In the genomic region with DNA sequence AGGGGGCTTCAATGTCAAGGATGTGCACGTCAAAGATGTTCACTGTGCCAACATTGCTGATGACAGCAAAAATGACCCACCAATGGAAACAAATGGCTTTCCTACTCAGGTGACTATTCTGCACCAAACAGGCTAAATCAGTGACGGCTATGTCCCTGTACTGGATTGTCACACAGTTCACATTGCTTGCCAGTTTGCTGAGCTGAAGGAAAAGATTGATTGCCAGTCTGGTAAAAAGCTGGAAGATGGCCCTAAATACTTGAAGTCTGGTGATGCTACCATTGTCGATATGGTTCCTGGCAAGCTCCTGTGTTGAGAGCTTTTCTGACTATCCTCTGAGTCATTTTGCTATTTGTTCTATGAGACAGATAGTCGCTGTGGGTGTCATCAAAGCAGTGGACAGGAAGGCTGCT, we compare ENCODE assay signal across 14 cellular contexts.
DNase-seq lines count a peak whose midpoint lies in the region; ATAC-seq and TF ChIP-seq lines count a peak whose summit lies in the region.
"Had no signal": no experiment of that assay in that cellular context is flagged by ENCODE, and none has a peak within 500 bp of the region (broad histone marks: within the 10 kb centered on the region; RNA-seq: fewer than 3 reads in every experiment).

No MANE protein-coding gene starts in this region.

- TF ChIP-seq POLR2A in adrenal gland (IDR thresholded peaks at IDR 0.05): no peak

- H3K27ac ChIP-seq in adrenal gland: no peak overlapping the region
- H3K27ac ChIP-seq: testis had no signal

- peaks cover 0 to 3% (median 0%) of the 10 kb centered on the region in 3 donors for H3K9me3 ChIP-seq in adrenal gland (replicated peaks in 1 of 3)
- H3K9me3 ChIP-seq: testis had no signal

- H3K4me3 ChIP-seq in adrenal gland: no peak overlapping the region
- H3K4me3 ChIP-seq: smooth muscle cell, testis had no signal

- intact Hi-C loops in adrenal gland (cut with DNase I): no loop called here

- WGBS in adrenal gland, 4 donors: 35 to 60% (median 50%) methylated on average over 4 of the region's 4 CpGs

- DNase-seq in DMS53 (lab: John Stamatoyannopoulos, UW): peak; percentile 75
- peak; percentile 74 for DNase-seq in HT1080 (ENCODE audit: low read depth)
- peak; percentile 20 to 76 (median 67) for DNase-seq in adrenal gland
- DNase-seq in glomerular visceral epithelial cell (ENCODE audit: extremely low spot score): peak; percentile 1
- no peak for DNase-seq in activated gamma-delta T cell treated with Interleukin-2 at 50 U/mL for 16 hours
- DNase-seq: activated CD4-positive, alpha-beta T cell treated with anti-CD3 and anti-CD28 coated beads for 1 hour; activated naive CD4-positive, alpha-beta T cell; NCI-H1092; posterior cingulate gyrus; testis had no signal

- peaks cover 0 to 13% of the 10 kb centered on the region in 2 donors for H3K4me1 ChIP-seq in adrenal gland (replicated peaks in 1 of 2)

- no peaks in the 10 kb centered on the region for H3K27me3 ChIP-seq in adrenal gland
- H3K27me3 ChIP-seq: testis had no signal

- no peak for ATAC-seq in GM21528 (IDR thresholded peaks at IDR 0.05; ENCODE audit: low FRiP score, unreplicated experiment)
- no peak for ATAC-seq in GM19351 (IDR thresholded peaks at IDR 0.05; ENCODE audit: unreplicated experiment)
- no peak for ATAC-seq in HG03135 (IDR thresholded peaks at IDR 0.05; ENCODE audit: unreplicated experiment)

- H3K36me3 ChIP-seq in adrenal gland (replicated peaks in 1 of 2): no peaks in the 10 kb centered on the region

- TF ChIP-seq CTCF in adrenal gland (IDR thresholded peaks at IDR 0.05): no peak
